In the genomic region with DNA sequence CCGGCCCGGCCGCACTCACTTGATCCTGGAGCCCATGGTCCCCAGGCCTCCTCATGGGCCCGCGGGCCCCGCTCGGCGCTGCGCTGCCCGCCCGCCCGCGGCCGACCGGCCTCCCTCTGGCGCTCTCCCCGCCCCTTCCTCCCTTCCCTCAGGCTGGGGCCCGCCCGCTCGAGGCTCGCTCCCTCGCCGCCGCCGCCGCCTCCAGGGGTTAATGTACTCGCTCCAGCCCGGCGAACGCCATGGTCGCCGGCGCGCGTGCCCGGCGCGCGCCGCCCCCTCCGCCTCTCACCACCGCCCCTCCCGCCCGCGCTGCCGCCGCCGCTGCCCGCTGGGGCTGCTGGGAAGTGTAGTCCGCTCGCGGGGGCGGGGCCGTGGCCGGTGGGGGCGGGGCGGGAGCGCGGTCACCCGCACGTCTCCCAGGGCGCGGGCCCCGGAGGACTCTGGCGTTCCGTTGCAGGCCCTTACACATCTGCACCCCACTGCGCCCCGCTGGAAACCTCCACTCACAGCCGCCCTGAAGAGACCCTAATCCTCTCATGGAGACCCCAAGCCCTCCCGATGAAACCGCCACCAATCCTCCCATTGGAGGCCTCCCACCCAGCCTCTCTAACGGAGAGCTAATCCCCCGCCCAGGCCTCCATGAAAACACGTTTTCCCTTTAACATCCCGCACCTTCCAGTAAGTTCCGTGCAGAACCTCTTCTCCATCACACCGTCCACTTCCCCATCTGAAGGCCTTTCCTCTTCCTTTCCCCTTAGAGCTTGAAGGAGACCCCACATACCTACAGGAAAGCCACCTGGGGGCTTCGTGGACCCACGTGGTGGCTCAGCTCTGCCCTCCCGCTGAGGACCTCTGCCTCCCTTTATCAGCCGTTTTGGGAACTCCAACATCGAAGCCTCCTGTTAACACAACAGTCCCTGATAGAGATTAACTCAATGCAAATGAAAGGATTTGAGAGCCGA, we compare ENCODE assay signal across 8 cellular contexts. TPM values are rescaled to one million over a fixed set of nuclear protein-coding genes. Genes with fewer than 3 reads are reported as not detected.
DNase-seq lines count a peak whose midpoint lies in the region; ATAC-seq and TF ChIP-seq lines count a peak whose summit lies in the region.

Gene DENND1A, minus strand, starts transcription at position 257 of the 962 bp plus-strand sequence. Its CDS starts 221 bp downstream, at position 36.

- CTCF ChIA-PET in AG04450 (lab: Charles Lee) = no interaction called here

- TF ChIP-seq CTCF in AG04450 (IDR thresholded peaks at IDR 0.05; ENCODE audit: low read depth, low read length) = no peak
- TF ChIP-seq CTCF in chondrocyte (IDR thresholded peaks at IDR 0.05) = no peak

- H3K27ac ChIP-seq in AG04450 (ENCODE audit: low read depth, low read length) = peak within 1 kb of the TSS; percentile 11

- ATAC-seq in GM18909 (IDR thresholded peaks at IDR 0.05; ENCODE audit: poor library complexity, unreplicated experiment) (peak; percentile 78), HG03159 (IDR thresholded peaks at IDR 0.05; ENCODE audit: unreplicated experiment) (peak; percentile 72)

- H3K27me3 Mint-ChIP-seq in chondrocyte (ENCODE audit: low read depth) = peaks cover 4% of the 10 kb centered on the region

- H3K4me1 Mint-ChIP-seq in chondrocyte (ENCODE audit: low read depth) = peaks cover 42% of the 10 kb centered on the region

- no peaks in the 10 kb centered on the region; the same call in 1 of the 2 replicates for H3K9me3 ChIP-seq in AG04450 (ENCODE audit: control insufficient read depth, insufficient read depth, low read length)

- H3K9me3 Mint-ChIP-seq in chondrocyte (ENCODE audit: low read depth) = no peaks in the 10 kb centered on the region

- H3K4me3 Mint-ChIP-seq in chondrocyte (ENCODE audit: unreplicated experiment) = peak within 1 kb of the TSS; percentile 84

- DNase-seq in AG04450 (ENCODE audit: low read depth, low spot score) (peak; percentile 43), NCI-H446 (lab: John Stamatoyannopoulos, UW) (peak; percentile 35 to 83), chondrocyte (ENCODE audit: low spot score) (peak; percentile 94), kidney glomerular epithelial cell (lab: John Stamatoyannopoulos, UW) (peak; percentile 73)
- peak; percentile 83 for DNase-seq in activated CD4-positive, alpha-beta T cell treated with anti-CD3 and anti-CD28 coated beads for 1 hour
- DNase-seq in stimulated activated CD4-positive, alpha-beta T cell treated with anti-CD3 and anti-CD28 coated beads, Interleukin-15, amount 100 ng/mL, for 48 hours (ENCODE audit: low read depth in 2 of 2) = peak; percentile 77 to 92

- H3K27ac Mint-ChIP-seq in chondrocyte (ENCODE audit: unreplicated experiment) = peak within 1 kb of the TSS; percentile 71

- H3K36me3 Mint-ChIP-seq in chondrocyte (ENCODE audit: low read depth) = no peaks in the 10 kb centered on the region

- H3K27me3 ChIP-seq in AG04450 (ENCODE audit: control insufficient read depth, insufficient read depth, low read length) = no peaks in the 10 kb centered on the region

- POLR2A ChIA-PET in AG04450 (lab: Yijun Ruan, JAX) = no interaction called here

- H3K4me3 ChIP-seq in AG04450 (ENCODE audit: low read depth, low read length) = peak within 1 kb of the TSS; percentile 73

RNA-seq across cellular contexts. Expression of gene DENND1A, which starts in this region (rescaled TPM):
- 13.7 and 16.2 TPM in 2 replicates for polyA plus RNA-seq in AG04450 (2011; rRNA removed)
- 22.7 and 30.1 TPM in 2 replicates for polyA minus RNA-seq in AG04450 (2011; rRNA and poly(A)+ RNA removed)
- total RNA-seq in chondrocyte = 13.0 to 15.3 TPM (median 14.8 TPM) in 3 replicates

Comparison
In these comparisons a context has a peak if more than half of its experiments do, and no peak if none do; other contexts are left out.
1. Peak in every context shown above with its lines: DNase-seq, ATAC-seq, H3K4me3 ChIP-seq and H3K27ac ChIP-seq.
2. DNase-seq: peak in every context shown above with its lines; median percentile 94 in chondrocyte; 84 in stimulated activated CD4-positive, alpha-beta T cell treated with anti-CD3 and anti-CD28 coated beads, Interleukin-15, amount 100 ng/mL, for 48 hours; 83 in activated CD4-positive, alpha-beta T cell treated with anti-CD3 and anti-CD28 coated beads for 1 hour; 73 in kidney glomerular epithelial cell; 59 in NCI-H446; 43 in AG04450.